In genomic region chr17:66474810-66475497, GRCh38 we compare ENCODE assay signal across 2 cellular contexts.
TF ChIP-seq lines count a peak whose summit lies in the region.

No MANE protein-coding gene starts in this region.

TF ChIP-seq in SK-N-SH treated with all-trans-retinoic acid at 6 μM for 48 hours, 23 proteins besides CTCF, POLR2A, EP300 and RAD21 (continued from another document):
- TF ChIP-seq TSHZ2 (CRISPR knock-in tag; IDR thresholded peaks at IDR 0.05) = no peak

TF ChIP-seq in SK-N-SH, 30 proteins besides CTCF, POLR2A, EP300 and RAD21 (continued from another document):
- TF ChIP-seq USF2 (IDR thresholded peaks at IDR 0.05; ENCODE audit: borderline replicate concordance, low read depth, low read length) (no peak), MAX (IDR thresholded peaks at IDR 0.05; ENCODE audit: low read depth) (no peak), GATA2 (CRISPR knock-in tag; IDR thresholded peaks at IDR 0.05) (no peak), ELF1 (IDR thresholded peaks at IDR 0.05) (no peak), POLR2AphosphoS5 (IDR thresholded peaks at IDR 0.05; ENCODE audit: low read depth, low read length) (no peak), GABPA (IDR thresholded peaks at IDR 0.05; ENCODE audit: low read depth) (no peak)
